Comparison of ENCODE assay signal across 1 cellular context in genomic region chr21:32782698-32783097, GRCh38.
TF ChIP-seq lines count a peak whose summit lies in the region.

No MANE protein-coding gene starts in this region.

TF ChIP-seq in SK-N-SH, 30 proteins besides CTCF, POLR2A, EP300 and RAD21 (continued from another document):
- no peak for TF ChIP-seq REST (IDR thresholded peaks at IDR 0.05; ENCODE audit: low read depth, low read length)
- TF ChIP-seq TCF12 (IDR thresholded peaks at IDR 0.05), result no peak
- no peak for TF ChIP-seq MEF2A (IDR thresholded peaks at IDR 0.05; ENCODE audit: borderline replicate concordance, low read depth)
- no peak for TF ChIP-seq SMC3 (IDR thresholded peaks at IDR 0.05; ENCODE audit: low read depth, low read length)
- no peak for TF ChIP-seq ZBTB33 (IDR thresholded peaks at IDR 0.05; ENCODE audit: borderline replicate concordance, low read depth)
